ENCODE assay signal across 23 cellular contexts in genomic region chr3:188183452-188183851, GRCh38.
"Had no signal": no experiment of that assay in that cellular context is flagged by ENCODE, and none has a peak within 500 bp of the region (broad histone marks: within the 10 kb centered on the region; RNA-seq: fewer than 3 reads in every experiment).

No MANE protein-coding gene starts in this region.

- H3K36me3 ChIP-seq: neutrophil, WERI-Rb-1 had no signal

- ATAC-seq: activated CD8-positive, alpha-beta T cell treated with anti-CD3 and anti-CD28 coated beads, Interleukin-2, amount 10 ng/mL, durations not matched to agents 7 days and 5 days; activated T-cell treated with anti-CD3 and anti-CD28 coated beads, Interleukin-2, amount 50 U/mL, for 72 hours; left colon; naive thymus-derived CD4-positive, alpha-beta T cell; upper lobe of right lung had no signal

- H3K9me3 ChIP-seq: neutrophil, upper lobe of right lung had no signal

- H3K9ac ChIP-seq: parathyroid adenoma had no signal

- H3K27me3 ChIP-seq: neutrophil, upper lobe of right lung had no signal

- H3K27me3 Mint-ChIP-seq: activated naive CD8-positive, alpha-beta T cell; central memory CD8-positive, alpha-beta T cell; naive thymus-derived CD4-positive, alpha-beta T cell had no signal

- H3K27ac ChIP-seq: neutrophil, parathyroid adenoma, skin epidermis, upper lobe of right lung, WERI-Rb-1 had no signal

- H3K27ac Mint-ChIP-seq: activated CD8-positive, alpha-beta T cell treated with anti-CD3 and anti-CD28 coated beads, Interleukin-2, amount 10 ng/mL, durations not matched to agents 7 days and 5 days; activated naive CD8-positive, alpha-beta T cell; activated T-cell treated with anti-CD3 and anti-CD28 coated beads, Interleukin-2, amount 50 U/mL, for 72 hours had no signal

- H3K4me3 Mint-ChIP-seq: activated CD8-positive, alpha-beta T cell treated with anti-CD3 and anti-CD28 coated beads, Interleukin-2, amount 10 ng/mL, durations not matched to agents 7 days and 5 days; activated naive CD8-positive, alpha-beta T cell; activated T-cell treated with anti-CD3 and anti-CD28 coated beads, Interleukin-2, amount 50 U/mL, for 72 hours; brain; central memory CD8-positive, alpha-beta T cell; naive thymus-derived CD4-positive, alpha-beta T cell had no signal

- DNase-seq: activated CD4-positive, alpha-beta T cell treated with anti-CD3 and anti-CD28 coated beads for 4 hours; activated CD8-positive, alpha-beta memory T cell treated with anti-CD3 and anti-CD28 coated beads, Interleukin-2, amount 50 U/mL, for 4 hours; activated CD8-positive, alpha-beta T cell treated with anti-CD3 and anti-CD28 coated beads, Interleukin-2, amount 10 ng/mL, durations not matched to agents 7 days and 5 days; activated gamma-delta T cell; activated T-cell treated with anti-CD3 and anti-CD28 coated beads, Interleukin-2, amount 50 U/mL, for 72 hours; amygdala; cortex of kidney; effector CD8-positive, alpha-beta T cell; foreskin melanocyte; left colon; midbrain; naive thymus-derived CD4-positive, alpha-beta T cell; stimulated activated CD4-positive, alpha-beta T cell treated with anti-CD3 and anti-CD28 coated beads, Interleukin-15, amount 100 ng/mL, for 24 hours; stimulated activated CD4-positive, alpha-beta T cell treated with anti-CD3 and anti-CD28 coated beads, Interleukin-4, amount 100 ng/mL, for 24 hours; stimulated activated naive CD4-positive, alpha-beta T cell; upper lobe of right lung; WERI-Rb-1 had no signal

- H2AFZ ChIP-seq: parathyroid adenoma had no signal

- H3K4me3 ChIP-seq: skin epidermis, upper lobe of right lung had no signal

- H3K9me3 Mint-ChIP-seq: activated T-cell treated with anti-CD3 and anti-CD28 coated beads, Interleukin-2, amount 50 U/mL, for 72 hours; brain; central memory CD8-positive, alpha-beta T cell; naive thymus-derived CD4-positive, alpha-beta T cell had no signal
